In genomic region chr1:198168180-198168579, GRCh38 we compare ENCODE assay signal across 12 cellular contexts. TPM values are rescaled to one million over a fixed set of nuclear protein-coding genes. Genes with fewer than 3 reads are reported as not detected.
DNase-seq lines count a peak whose midpoint lies in the region; ATAC-seq and TF ChIP-seq lines count a peak whose summit lies in the region.
"Had no signal": no experiment of that assay in that cellular context is flagged by ENCODE, and none has a peak within 500 bp of the region (broad histone marks: within the 10 kb centered on the region; RNA-seq: fewer than 3 reads in every experiment).

No MANE protein-coding gene starts in this region.

- ATAC-seq in GM19351 (IDR thresholded peaks at IDR 0.05; ENCODE audit: unreplicated experiment) (peak; percentile 25), SK-N-SH treated with all-trans-retinoic acid at 6 μM for 48 hours (peak; percentile 55)

- H3K36me3 ChIP-seq in colonic mucosa = no peaks in the 10 kb centered on the region

- DNase-seq in AG10803 (ENCODE audit: low read depth) = peak; percentile 45
- DNase-seq in fibroblast of the aortic adventitia (ENCODE audit: low read depth) = peak; percentile 26
- DNase-seq in colonic mucosa = no peak
- no peak for DNase-seq in COLO829 (ENCODE audit: low spot score)
- DNase-seq in SK-N-DZ (ENCODE audit: low spot score) = no peak
- no peak for DNase-seq in NCI-H2081 (lab: John Stamatoyannopoulos, UW)
- DNase-seq: cortex of kidney, DMS79 treated with DMSO at 0.1 percent for 48 hours, NCI-H1417 treated with DMSO at 0.1 percent for 48 hours had no signal

- no peak overlapping the region for H3K9ac ChIP-seq in colonic mucosa (ENCODE audit: low read depth in 2 of 2, low read length in 2 of 2)

- intact Hi-C loops in colonic mucosa (cut with DNase I) = no loop called here

- H3K4me1 ChIP-seq in colonic mucosa = peaks cover 5% of the 10 kb centered on the region

- H3K27me3 ChIP-seq in colonic mucosa = no peaks in the 10 kb centered on the region

- H3K9me3 ChIP-seq in colonic mucosa = no peaks in the 10 kb centered on the region

- no peak overlapping the region for H3K27ac ChIP-seq in colonic mucosa

- H3K4me3 ChIP-seq in AG10803 (ENCODE audit: low read length) = no peak overlapping the region
- no peak overlapping the region for H3K4me3 ChIP-seq in fibroblast of the aortic adventitia (ENCODE audit: low read depth, low read length)
- no peak overlapping the region for H3K4me3 ChIP-seq in colonic mucosa
- H3K4me3 ChIP-seq: lung had no signal

- TF ChIP-seq CTCF in AG10803 (conservative IDR thresholded peaks at IDR 0.05; ENCODE audit: low read length) = no peak
- no peak for TF ChIP-seq CTCF in fibroblast of the aortic adventitia (IDR thresholded peaks at IDR 0.05; ENCODE audit: insufficient read depth, low read length)
- TF ChIP-seq CTCF in colonic mucosa (IDR thresholded peaks at IDR 0.05) = no peak

TF ChIP-seq in SK-N-SH treated with all-trans-retinoic acid at 6 μM for 48 hours, 23 proteins besides CTCF, POLR2A, EP300 and RAD21:
- TF ChIP-seq PPARA (CRISPR knock-in tag; IDR thresholded peaks at IDR 0.05; ENCODE audit: borderline replicate concordance) (no peak), ZC3H10 (CRISPR knock-in tag; IDR thresholded peaks at IDR 0.05) (peak; percentile 15; the same call in 1 of the 2 replicates)
TF ChIP-seq in SK-N-SH treated with all-trans-retinoic acid at 6 μM for 48 hours: peak in this region for 1.

RNA-seq across cellular contexts. Expression of gene NEK7, which starts 11.4 kb away (rescaled TPM):
- 119 and 187 TPM in 2 replicates for total RNA-seq in fibroblast of the aortic adventitia (ENCODE audit: low replicate concordance)
- total RNA-seq in colonic mucosa = 10 to 100 TPM; 45.4 to 64.7 TPM
- polyA plus RNA-seq in SK-N-DZ (2014; cell fraction: cytosol; rRNA removed) = 39.8 and 45.4 TPM in 2 replicates
- 32.5 and 37.3 TPM in 2 replicates for polyA plus RNA-seq in SK-N-DZ (2014; cell fraction: nucleus; rRNA removed)

Comparison
In these comparisons a context has a peak if more than half of its experiments do, and no peak if none do; other contexts are left out.
1. DNase-seq: peak in AG10803 (single experiment) and fibroblast of the aortic adventitia (single experiment); none in colonic mucosa (single experiment), COLO829 (single experiment), SK-N-DZ (single experiment) and NCI-H2081 (0 of 2).